Comparison of ENCODE assay signal across 21 cellular contexts in genomic region chr5:133081036-133081435, GRCh38. TPM values are rescaled to one million over a fixed set of nuclear protein-coding genes. Genes with fewer than 3 reads are reported as not detected.
DNase-seq lines count a peak whose midpoint lies in the region; ATAC-seq and TF ChIP-seq lines count a peak whose summit lies in the region.
"Had no signal": no experiment of that assay in that cellular context is flagged by ENCODE, and none has a peak within 500 bp of the region (broad histone marks: within the 10 kb centered on the region; RNA-seq: fewer than 3 reads in every experiment).

No MANE protein-coding gene starts in this region.

- peaks cover 73% of the 10 kb centered on the region for H3K79me2 ChIP-seq in KMS-11 (ENCODE audit: insufficient read depth, low read depth)
- peaks cover 2% of the 10 kb centered on the region for H3K79me2 ChIP-seq in trophoblast cell (ENCODE audit: control insufficient read depth, insufficient read depth, low read length, poor library complexity)

- TF ChIP-seq CTCF in KMS-11 (conservative IDR thresholded peaks at IDR 0.05; ENCODE audit: low read depth, low read length): no peak

- H3K36me3 ChIP-seq in KMS-11 (ENCODE audit: insufficient read depth): peaks cover 8% of the 10 kb centered on the region; the same call in 1 of the 2 replicates
- peaks cover 12 to 25% of the 10 kb centered on the region in 2 experiments for H3K36me3 ChIP-seq in trophoblast cell (ENCODE audit: control insufficient read depth in 1 of 2, insufficient read depth in 2 of 2, low read length in 2 of 2)
- H3K36me3 ChIP-seq: colonic mucosa, ovary had no signal

- no peak for DNase-seq in activated CD8-positive, alpha-beta memory T cell treated with anti-CD3 and anti-CD28 coated beads, Interleukin-2, amount 10 ng/mL, durations not matched to agents 7 days and 5 days
- no peak for DNase-seq in activated CD8-positive, alpha-beta memory T cell treated with anti-CD3 and anti-CD28 coated beads for 24 hours
- DNase-seq in activated naive CD8-positive, alpha-beta T cell treated with anti-CD3 and anti-CD28 coated beads, Interleukin-2, amount 50 U/mL, for 24 hours: no peak
- DNase-seq in trophoblast cell: peak; percentile 64 to 76
- DNase-seq in occipital lobe (lab: John Stamatoyannopoulos, UW): no peak
- DNase-seq in T-cell: no peak
- DNase-seq: activated CD4-positive, alpha-beta T cell treated with anti-CD3 and anti-CD28 coated beads, Interleukin-2, amount 50 U/mL, for 1 hour; brain microvascular endothelial cell; colonic mucosa; NCI-H2081 treated with DMSO at 0.1 percent for 48 hours; ovary; PC-3; right cardiac atrium; Right ventricle myocardium superior; stimulated activated CD4-positive, alpha-beta T cell treated with anti-CD3 and anti-CD28 coated beads, Interleukin-4, amount 100 ng/mL, for 24 hours; upper lobe of right lung had no signal

- peaks cover 2% of the 10 kb centered on the region for H3K9me3 ChIP-seq in trophoblast cell (ENCODE audit: insufficient read depth, low read depth, low read length)
- H3K9me3 ChIP-seq: colonic mucosa, ovary, upper lobe of right lung had no signal

- H3K4me2 ChIP-seq in KMS-11 (peak overlapping the region; percentile 71), trophoblast cell (ENCODE audit: low read length) (no peak overlapping the region)
- H3K4me2 ChIP-seq: BLaER1 treated with 17β-estradiol and CSF1 and Interleukin-3, amounts not matched to agents 10 nM and 100 nM had no signal

- no CpG with 5 or more reads among the region's 7 CpGs for WGBS in trophoblast cell (ENCODE audit: extremely low coverage, insufficient coverage, insufficient read length)

- no peaks in the 10 kb centered on the region for H3K27me3 ChIP-seq in KMS-11 (ENCODE audit: insufficient read depth, low read depth)
- H3K27me3 ChIP-seq in trophoblast cell (ENCODE audit: insufficient read depth, low read length): no peaks in the 10 kb centered on the region
- H3K27me3 ChIP-seq: BLaER1 treated with 17β-estradiol and CSF1 and Interleukin-3, amounts not matched to agents 10 nM and 100 nM; brain microvascular endothelial cell; colonic mucosa; ovary; upper lobe of right lung had no signal

- no peak overlapping the region for H3K4me3 Mint-ChIP-seq in activated CD8-positive, alpha-beta memory T cell treated with anti-CD3 and anti-CD28 coated beads, Interleukin-2, amount 10 ng/mL, durations not matched to agents 7 days and 5 days
- H3K4me3 Mint-ChIP-seq in activated naive CD8-positive, alpha-beta T cell treated with anti-CD3 and anti-CD28 coated beads, Interleukin-2, amount 50 U/mL, for 24 hours: no peak overlapping the region
- no peak overlapping the region for H3K4me3 Mint-ChIP-seq in T-cell

- H3K9me3 Mint-ChIP-seq in activated CD8-positive, alpha-beta memory T cell treated with anti-CD3 and anti-CD28 coated beads, Interleukin-2, amount 10 ng/mL, durations not matched to agents 7 days and 5 days (ENCODE audit: low read depth): no peaks in the 10 kb centered on the region
- no peaks in the 10 kb centered on the region for H3K9me3 Mint-ChIP-seq in activated naive CD8-positive, alpha-beta T cell treated with anti-CD3 and anti-CD28 coated beads, Interleukin-2, amount 50 U/mL, for 24 hours
- H3K9me3 Mint-ChIP-seq in T-cell: no peaks in the 10 kb centered on the region

- H2BK5ac ChIP-seq in trophoblast cell (ENCODE audit: low read depth, low read length, poor library complexity): no peak overlapping the region

- H4K20me1 ChIP-seq in KMS-11 (ENCODE audit: insufficient read depth): no peaks in the 10 kb centered on the region

- CTCF ChIA-PET in activated CD8-positive, alpha-beta memory T cell treated with anti-CD3 and anti-CD28 coated beads, Interleukin-2, amount 10 ng/mL, durations not matched to agents 7 days and 5 days (lab: Charles Lee): interaction anchor here (1.4 kb wide), 1 partner anchor 29 kb away, joined by 3 read pairs; the partner anchor contains the start of gene HSPA4
- CTCF ChIA-PET in T-cell (lab: Charles Lee): no interaction called here

- H3K4me3 ChIP-seq in KMS-11 (IDR thresholded peaks at IDR 0.05; ENCODE audit: insufficient read depth, low read depth, low read length) (no peak overlapping the region), trophoblast cell (ENCODE audit: low read depth, low read length) (no peak overlapping the region)
- H3K4me3 ChIP-seq: BLaER1 treated with 17β-estradiol and CSF1 and Interleukin-3, amounts not matched to agents 10 nM and 100 nM; colonic mucosa; ovary; upper lobe of right lung had no signal

- POLR2A ChIA-PET in T-cell (lab: Charles Lee): no interaction called here

- H2BK120ac ChIP-seq in trophoblast cell (ENCODE audit: insufficient read depth, low read length, poor library complexity): no peak overlapping the region

- no peak overlapping the region for H4K91ac ChIP-seq in trophoblast cell (ENCODE audit: low read depth, low read length)

- no peaks in the 10 kb centered on the region for H3K79me1 ChIP-seq in trophoblast cell (ENCODE audit: low read length)

- H3K4ac ChIP-seq in trophoblast cell (ENCODE audit: low read depth, low read length): no peak overlapping the region

- no peak for ATAC-seq in activated CD8-positive, alpha-beta memory T cell treated with anti-CD3 and anti-CD28 coated beads, Interleukin-2, amount 10 ng/mL, durations not matched to agents 7 days and 5 days
- ATAC-seq in activated naive CD8-positive, alpha-beta T cell treated with anti-CD3 and anti-CD28 coated beads, Interleukin-2, amount 50 U/mL, for 24 hours: no peak
- ATAC-seq in T-cell (replicated peaks in 1 of 4): no peak
- ATAC-seq in HG03342 (IDR thresholded peaks at IDR 0.05; ENCODE audit: unreplicated experiment): no peak
- ATAC-seq: HepG2, PC-3, right cardiac atrium, upper lobe of right lung had no signal

- H3K36me3 Mint-ChIP-seq in activated CD8-positive, alpha-beta memory T cell treated with anti-CD3 and anti-CD28 coated beads, Interleukin-2, amount 10 ng/mL, durations not matched to agents 7 days and 5 days: peaks cover 45% of the 10 kb centered on the region
- H3K36me3 Mint-ChIP-seq in activated naive CD8-positive, alpha-beta T cell treated with anti-CD3 and anti-CD28 coated beads, Interleukin-2, amount 50 U/mL, for 24 hours (ENCODE audit: low read depth): peaks cover 51% of the 10 kb centered on the region
- H3K36me3 Mint-ChIP-seq in T-cell: peaks cover 42% of the 10 kb centered on the region

- no peak overlapping the region for H3K14ac ChIP-seq in trophoblast cell (ENCODE audit: low read length)

- H3K27ac ChIP-seq in KMS-11: peak overlapping the region; percentile 77
- H3K27ac ChIP-seq in trophoblast cell (ENCODE audit: low read depth, low read length): no peak overlapping the region
- H3K27ac ChIP-seq: BLaER1 treated with 17β-estradiol and CSF1 and Interleukin-3, amounts not matched to agents 10 nM and 100 nM; brain microvascular endothelial cell; colonic mucosa; HL-60; ovary; upper lobe of right lung had no signal

- H3K27ac Mint-ChIP-seq in activated CD8-positive, alpha-beta memory T cell treated with anti-CD3 and anti-CD28 coated beads, Interleukin-2, amount 10 ng/mL, durations not matched to agents 7 days and 5 days: peak overlapping the region; percentile 70
- H3K27ac Mint-ChIP-seq in activated naive CD8-positive, alpha-beta T cell treated with anti-CD3 and anti-CD28 coated beads, Interleukin-2, amount 50 U/mL, for 24 hours: peak overlapping the region; percentile 52
- peak overlapping the region in 1 of 2 donors; percentile 34 for H3K27ac Mint-ChIP-seq in T-cell

- H3K18ac ChIP-seq in trophoblast cell (ENCODE audit: low read length): no peak overlapping the region

- no peak overlapping the region for H2AK5ac ChIP-seq in trophoblast cell (ENCODE audit: low read length)

- no peak overlapping the region for H4K8ac ChIP-seq in trophoblast cell (ENCODE audit: low read depth, low read length)

- no peak overlapping the region for H4K12ac ChIP-seq in trophoblast cell (ENCODE audit: low read depth, low read length)

- H3K9ac ChIP-seq in KMS-11: no peak overlapping the region; the same call in 1 of the 2 replicates
- no peak overlapping the region for H3K9ac ChIP-seq in trophoblast cell (ENCODE audit: low read length)
- H3K9ac ChIP-seq: BLaER1 treated with 17β-estradiol and CSF1 and Interleukin-3, amounts not matched to agents 10 nM and 100 nM had no signal

- no peak overlapping the region for H2BK12ac ChIP-seq in trophoblast cell (ENCODE audit: low read length)

- H3K27me3 Mint-ChIP-seq in activated CD8-positive, alpha-beta memory T cell treated with anti-CD3 and anti-CD28 coated beads, Interleukin-2, amount 10 ng/mL, durations not matched to agents 7 days and 5 days: no peaks in the 10 kb centered on the region
- H3K27me3 Mint-ChIP-seq in activated naive CD8-positive, alpha-beta T cell treated with anti-CD3 and anti-CD28 coated beads, Interleukin-2, amount 50 U/mL, for 24 hours: no peaks in the 10 kb centered on the region
- H3K27me3 Mint-ChIP-seq in T-cell: no peaks in the 10 kb centered on the region

- H2AFZ ChIP-seq in KMS-11 (ENCODE audit: low read depth) (no peak overlapping the region), trophoblast cell (ENCODE audit: insufficient read depth, low read length, poor library complexity) (no peak overlapping the region)

- H3K4me1 ChIP-seq in KMS-11 (ENCODE audit: low read depth, poor library complexity, severe bottlenecking): peaks cover 56% of the 10 kb centered on the region
- no peaks in the 10 kb centered on the region for H3K4me1 ChIP-seq in trophoblast cell (ENCODE audit: control insufficient read depth in 1 of 2, insufficient read depth in 2 of 2, low read length in 2 of 2)
- H3K4me1 ChIP-seq: BLaER1 treated with 17β-estradiol and CSF1 and Interleukin-3, amounts not matched to agents 10 nM and 100 nM; colonic mucosa; upper lobe of right lung had no signal

- no peak overlapping the region for H3K23ac ChIP-seq in trophoblast cell (ENCODE audit: low read length)

- peaks cover 21% of the 10 kb centered on the region for H3K4me1 Mint-ChIP-seq in activated CD8-positive, alpha-beta memory T cell treated with anti-CD3 and anti-CD28 coated beads, Interleukin-2, amount 10 ng/mL, durations not matched to agents 7 days and 5 days
- H3K4me1 Mint-ChIP-seq in activated naive CD8-positive, alpha-beta T cell treated with anti-CD3 and anti-CD28 coated beads, Interleukin-2, amount 50 U/mL, for 24 hours: peaks cover 29% of the 10 kb centered on the region
- peaks cover 15 to 16% (median 15%) of the 10 kb centered on the region in 3 donors for H3K4me1 Mint-ChIP-seq in T-cell

RNA-seq across cellular contexts. Expression of gene HSPA4, which starts 29.2 kb away (rescaled TPM):
- total RNA-seq in activated CD8-positive, alpha-beta memory T cell treated with anti-CD3 and anti-CD28 coated beads, Interleukin-2, amount 10 ng/mL, durations not matched to agents 7 days and 5 days: 100 to 1,000 TPM; 105 to 169 TPM
- polyA plus RNA-seq in trophoblast cell (2013): 163 and 170 TPM in 2 replicates
- total RNA-seq in occipital lobe (129 TPM), T-cell (10 to 100 TPM; 47.0 to 55.3 (median 48.1) TPM)

RNA-seq across cellular contexts. Expression of gene ZCCHC10, which starts 54.7 kb away (rescaled TPM):
- total RNA-seq in activated CD8-positive, alpha-beta memory T cell treated with anti-CD3 and anti-CD28 coated beads, Interleukin-2, amount 10 ng/mL, durations not matched to agents 7 days and 5 days: 10 to 100 TPM; 24.7 to 32.0 TPM
- polyA plus RNA-seq in trophoblast cell (2013): 40.0 and 41.2 TPM in 2 replicates
- total RNA-seq in occipital lobe: 27.6 TPM
- total RNA-seq in T-cell: 10 to 100 TPM; 15.6 to 19.5 (median 16.3) TPM

Comparison
In these comparisons a context has a peak if more than half of its experiments do, and no peak if none do; other contexts are left out.
1. DNase-seq: peak in trophoblast cell (2 of 2); none in activated CD8-positive, alpha-beta memory T cell treated with anti-CD3 and anti-CD28 coated beads, Interleukin-2, amount 10 ng/mL, durations not matched to agents 7 days and 5 days (single experiment), activated CD8-positive, alpha-beta memory T cell treated with anti-CD3 and anti-CD28 coated beads for 24 hours (single experiment), activated naive CD8-positive, alpha-beta T cell treated with anti-CD3 and anti-CD28 coated beads, Interleukin-2, amount 50 U/mL, for 24 hours (single experiment), occipital lobe (single experiment) and T-cell (0 of 34).